8 cellular contexts compared by ENCODE assay signal in the genomic region with DNA sequence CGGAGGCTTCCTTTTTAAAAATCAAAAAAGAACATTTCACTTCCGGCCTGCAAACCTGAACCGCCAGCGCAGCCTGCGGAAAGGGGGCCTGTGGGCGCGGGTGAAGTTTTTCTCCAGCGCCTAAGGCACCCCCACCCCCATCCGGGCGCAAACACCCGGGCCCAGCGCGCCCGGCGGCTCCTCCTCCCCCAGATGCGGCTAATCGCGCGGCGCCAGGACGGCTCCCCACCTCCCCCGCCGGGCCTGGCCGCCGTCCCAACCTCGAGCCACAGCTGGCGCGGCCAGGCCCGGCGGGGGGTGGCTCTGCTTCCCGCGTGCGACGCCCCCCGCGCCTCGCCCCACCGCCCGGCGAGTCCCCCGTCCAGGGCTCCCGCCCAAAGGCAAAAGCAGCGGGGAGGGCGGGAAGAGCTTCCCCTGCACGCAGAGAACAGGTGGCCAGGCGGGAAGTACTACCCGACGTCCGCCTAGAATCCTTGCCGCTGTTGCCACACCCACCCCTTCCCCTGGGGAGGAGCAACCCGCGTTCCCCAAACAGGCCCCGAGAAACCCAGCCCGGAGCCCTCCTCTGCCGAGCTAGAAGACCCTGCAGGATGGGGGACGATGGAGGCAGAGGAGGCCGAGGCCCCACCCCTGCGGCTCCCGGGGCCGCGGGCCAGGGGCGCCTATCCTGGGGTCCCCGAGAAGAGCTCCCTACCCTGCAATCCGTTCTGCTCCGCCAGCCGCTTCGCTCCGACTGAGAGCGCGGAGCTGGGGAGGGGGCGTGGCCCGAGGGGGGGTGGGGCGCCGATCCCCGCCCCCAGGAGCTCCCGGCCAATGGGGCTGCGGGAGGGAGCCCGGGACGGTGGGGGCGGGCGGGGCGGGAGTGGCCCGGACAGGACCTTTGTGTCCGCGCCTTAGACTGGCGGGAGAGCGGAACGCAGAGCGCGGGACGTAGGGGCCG. TPM values are rescaled to one million over a fixed set of nuclear protein-coding genes. Genes with fewer than 3 reads are reported as not detected.
A peak's percentile ranks its signal among the peaks of the same experiment; 100 is the strongest.
DNase-seq lines count a peak whose midpoint lies in the region; ATAC-seq, FAIRE-seq and TF ChIP-seq lines count a peak whose summit lies in the region.

CARHSP1 (minus strand) TSS at position 735 of the 940 bp plus-strand sequence. CDS start 9,678 bp downstream, outside the sequence.

- no peaks in the 10 kb centered on the region for H3K27me3 ChIP-seq in bronchial epithelial cell (ENCODE audit: control insufficient read depth, insufficient read depth, low read length)

- H3K36me3 Mint-ChIP-seq in WTC11: no peaks in the 10 kb centered on the region

- POLR2A ChIA-PET in AG04449 (lab: Yijun Ruan, JAX) (interaction anchor here (0.7 to 1.5 kb wide), 6 partner anchors 8 to 26 kb away, joined by 3 to 7 read pairs (median 5); no protein-coding TSS in a partner anchor), WTC11 (lab: Charles Lee) (interaction anchor here (0.6 to 2.3 kb wide), 10 partner anchors 8 to 222 kb away, joined by 3 to 20 read pairs (median 4); partner anchors contain the start of gene HAPSTR1)

- H3K9me3 Mint-ChIP-seq in WTC11: no peaks in the 10 kb centered on the region

- no peak for FAIRE-seq in bronchial epithelial cell (lab: Jason Lieb, UNC)

- peaks cover 40% of the 10 kb centered on the region for H3K4me1 Mint-ChIP-seq in WTC11

- TF ChIP-seq CTCF in AG04449 (IDR thresholded peaks at IDR 0.05; ENCODE audit: insufficient read depth, low read length, missing control alignments) (no peak), WTC11 (IDR thresholded peaks at IDR 0.05) (no peak), bronchial epithelial cell (IDR thresholded peaks at IDR 0.05; ENCODE audit: insufficient read depth, low read length, severe bottlenecking) (no peak)

- H3K27me3 Mint-ChIP-seq in WTC11 (ENCODE audit: low read depth): no peaks in the 10 kb centered on the region

- H3K27ac Mint-ChIP-seq in WTC11: peak within 1 kb of the TSS; percentile 99

- H3K4me3 ChIP-seq in AG04449 (ENCODE audit: low read depth, low read length): peak within 1 kb of the TSS; percentile 80
- peak within 1 kb of the TSS; percentile 51 for H3K4me3 ChIP-seq in bronchial epithelial cell (ENCODE audit: low read depth, low read length)

- H3K36me3 ChIP-seq in bronchial epithelial cell (ENCODE audit: control insufficient read depth, insufficient read depth, low read length): peaks cover 2% of the 10 kb centered on the region

- ATAC-seq in GM18907 (IDR thresholded peaks at IDR 0.05; ENCODE audit: unreplicated experiment): peak; percentile 73
- peak; percentile 55 for ATAC-seq in HG03139 (IDR thresholded peaks at IDR 0.05; ENCODE audit: unreplicated experiment)
- ATAC-seq in WTC11: peak; percentile 59

- CTCF ChIA-PET in AG04449 (lab: Yijun Ruan, JAX) (interaction anchor here (0.6 to 6.2 kb wide), 4 partner anchors 12 to 207 kb away, joined by 3 to 66 read pairs (median 4); partner anchors contain the start of gene LITAFD), WTC11 (lab: Charles Lee) (interaction anchor here (0.8 to 5.8 kb wide), 23 partner anchors 11 to 266 kb away, joined by 3 to 58 read pairs (median 5); partner anchors contain the start of gene HAPSTR1)

- no peak for DNase-seq in AG04449 (ENCODE audit: low read depth, low spot score)
- DNase-seq in NCI-H2227 (lab: John Stamatoyannopoulos, UW; ENCODE audit: unreplicated experiment): peak; percentile 96
- DNase-seq in WTC11 (ENCODE audit: low spot score): peak; percentile 92
- peak; percentile 75 for DNase-seq in bronchial epithelial cell (ENCODE audit: low read depth)
- DNase-seq in inferior parietal cortex (ENCODE audit: extremely low spot score): peak; percentile 78
- DNase-seq in stimulated activated CD4-positive, alpha-beta T cell treated with anti-CD3 and anti-CD28 coated beads, Interleukin-12 subunit alpha, Interleukin-12 subunit beta, amount 100 ng/mL, for 4 hours: peak; percentile 67

- H3K4me3 Mint-ChIP-seq in WTC11: peak within 1 kb of the TSS; percentile 89

TF ChIP-seq in WTC11, 78 proteins besides CTCF, POLR2A, EP300 and RAD21 (continues in another document):
- TF ChIP-seq CREB1 (CRISPR knock-in tag; IDR thresholded peaks at IDR 0.05): no peak
- TF ChIP-seq, protein P1, sequence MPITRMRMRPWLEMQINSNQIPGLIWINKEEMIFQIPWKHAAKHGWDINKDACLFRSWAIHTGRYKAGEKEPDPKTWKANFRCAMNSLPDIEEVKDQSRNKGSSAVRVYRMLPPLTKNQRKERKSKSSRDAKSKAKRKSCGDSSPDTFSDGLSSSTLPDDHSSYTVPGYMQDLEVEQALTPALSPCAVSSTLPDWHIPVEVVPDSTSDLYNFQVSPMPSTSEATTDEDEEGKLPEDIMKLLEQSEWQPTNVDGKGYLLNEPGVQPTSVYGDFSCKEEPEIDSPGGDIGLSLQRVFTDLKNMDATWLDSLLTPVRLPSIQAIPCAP (CRISPR knock-in tag; IDR thresholded peaks at IDR 0.05): no peak
- 0 out of 2 replicates have a peak, but pooled peaks have one; percentile 59 for TF ChIP-seq ZNF281 (CRISPR knock-in tag; IDR thresholded peaks at IDR 0.05)
- peak; percentile 55; the same call in 1 of the 2 replicates for TF ChIP-seq SP1 (CRISPR knock-in tag; conservative IDR thresholded peaks at IDR 0.05)
- TF ChIP-seq FOXK1 (CRISPR knock-in tag; IDR thresholded peaks at IDR 0.05): peak; percentile 64; the same call in 1 of the 2 replicates
- peak; percentile 58; the same call in 1 of the 2 replicates for TF ChIP-seq GTF2I (CRISPR knock-in tag; conservative IDR thresholded peaks at IDR 0.05)
- TF ChIP-seq EMX1 (CRISPR knock-in tag; IDR thresholded peaks at IDR 0.05): no peak
- 0 out of 2 replicates have a peak, but pooled peaks have one; percentile 31 for TF ChIP-seq HMGXB4 (CRISPR knock-in tag; IDR thresholded peaks at IDR 0.05)
- TF ChIP-seq MAX (CRISPR knock-in tag; IDR thresholded peaks at IDR 0.05): peak; percentile 19; the same call in 1 of the 2 replicates

RNA-seq across cellular contexts. Expression of gene CARHSP1, which starts in this region (rescaled TPM):
- total RNA-seq in WTC11 (2021) (260 to 271 TPM (median 261 TPM) in 3 replicates), bronchial epithelial cell (63.7 and 96.3 TPM in 2 replicates)
